In the genomic region with DNA sequence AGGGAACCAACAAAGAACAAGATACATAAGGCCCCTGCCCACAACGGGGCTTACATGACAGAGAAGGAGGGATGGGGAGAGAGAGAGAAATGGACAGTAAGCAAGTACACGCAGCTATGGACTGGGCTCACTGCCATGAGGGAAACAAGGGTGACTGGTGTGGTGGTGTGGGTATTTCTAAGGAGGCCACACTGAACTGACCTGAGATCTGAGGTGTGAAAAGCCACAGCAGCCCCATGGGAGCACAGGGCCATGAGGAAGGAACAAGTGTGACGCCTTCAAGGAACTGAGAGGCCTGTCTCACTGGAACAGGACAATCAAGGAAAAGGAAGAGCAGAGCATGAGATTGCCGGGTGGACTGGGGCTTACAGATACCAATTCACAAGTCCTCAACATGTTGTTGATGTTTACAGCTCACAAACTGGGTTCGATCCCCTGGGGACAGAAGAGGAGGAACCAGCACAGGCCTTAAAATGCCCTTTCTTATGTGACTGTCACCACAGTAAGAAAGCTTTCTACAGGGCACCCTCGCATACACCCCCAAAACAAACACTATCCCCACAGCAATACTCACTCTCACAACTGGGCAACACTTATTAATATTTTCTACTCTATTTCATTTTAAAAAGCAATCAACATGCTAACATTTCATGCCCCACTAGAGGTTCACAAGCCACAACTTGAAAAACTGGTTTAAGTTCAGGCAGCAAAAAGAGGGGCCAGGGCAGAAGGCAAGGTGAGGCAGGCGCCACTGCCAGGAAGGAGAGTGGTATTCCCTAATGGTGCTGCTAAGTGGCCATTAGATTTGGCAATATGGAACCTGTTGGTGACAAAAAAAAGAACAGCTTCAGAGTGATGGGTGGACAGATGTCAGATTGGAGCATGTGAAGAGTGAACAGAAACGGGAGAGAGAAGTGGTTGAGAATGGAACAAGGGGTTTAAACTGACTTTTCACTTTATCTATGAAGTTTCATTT, we compare ENCODE assay signal across 13 cellular contexts. TPM values are rescaled to one million over a fixed set of nuclear protein-coding genes. Genes with fewer than 3 reads are reported as not detected.
DNase-seq lines count a peak whose midpoint lies in the region; ATAC-seq and TF ChIP-seq lines count a peak whose summit lies in the region.
"Had no signal": no experiment of that assay in that cellular context is flagged by ENCODE, and none has a peak within 500 bp of the region (broad histone marks: within the 10 kb centered on the region; RNA-seq: fewer than 3 reads in every experiment).

No MANE protein-coding gene starts in this region.

- H3K9ac ChIP-seq in endodermal cell (ENCODE audit: extremely low read depth, low read length, poor library complexity, severe bottlenecking) = no peak overlapping the region

- TF ChIP-seq CTCF in endodermal cell (conservative IDR thresholded peaks at IDR 0.05) = no peak

- WGBS in endodermal cell (ENCODE audit: insufficient coverage in 1 of 2, insufficient read length in 1 of 2), 2 experiments = 95 to 100% methylated on average over 6 to 8 of the region's 8 CpGs

- H3K4me1 ChIP-seq in endodermal cell (ENCODE audit: control insufficient read depth, insufficient read depth, low read length) = no peaks in the 10 kb centered on the region

- H3K27ac ChIP-seq in endodermal cell (ENCODE audit: low read depth, low read length) = no peak overlapping the region
- H3K27ac ChIP-seq: pancreas had no signal

- H3K4me3 ChIP-seq in endodermal cell (ENCODE audit: low read length) = no peak overlapping the region
- H3K4me3 ChIP-seq: pancreas had no signal

- no peaks in the 10 kb centered on the region for H3K27me3 Mint-ChIP-seq in endodermal cell (ENCODE audit: insufficient read depth)
- H3K27me3 Mint-ChIP-seq in stimulated activated naive CD8-positive, alpha-beta T cell treated with anti-CD3 and anti-CD28 coated beads, Interleukin-15, amount 100 ng/mL, for 72 hours = no peaks in the 10 kb centered on the region
- H3K27me3 Mint-ChIP-seq: IgD-negative memory B cell had no signal

- H3K36me3 ChIP-seq in endodermal cell (ENCODE audit: control insufficient read depth, insufficient read depth, low read length) = peaks cover 49% of the 10 kb centered on the region

- H3K4me1 Mint-ChIP-seq in endodermal cell = peaks cover 2% of the 10 kb centered on the region
- no peaks in the 10 kb centered on the region for H3K4me1 Mint-ChIP-seq in stimulated activated naive CD8-positive, alpha-beta T cell treated with anti-CD3 and anti-CD28 coated beads, Interleukin-15, amount 100 ng/mL, for 72 hours

- H3K9me3 Mint-ChIP-seq in endodermal cell = no peaks in the 10 kb centered on the region
- no peaks in the 10 kb centered on the region for H3K9me3 Mint-ChIP-seq in stimulated activated naive CD8-positive, alpha-beta T cell treated with anti-CD3 and anti-CD28 coated beads, Interleukin-15, amount 100 ng/mL, for 72 hours
- H3K9me3 Mint-ChIP-seq: IgD-negative memory B cell had no signal

- no peaks in the 10 kb centered on the region for H3K9me3 ChIP-seq in endodermal cell (ENCODE audit: control insufficient read depth, low read length)
- H3K9me3 ChIP-seq: pancreas had no signal

- peaks cover 52% of the 10 kb centered on the region for H3K36me3 Mint-ChIP-seq in endodermal cell (ENCODE audit: low read depth)

- ATAC-seq in GM18907 (IDR thresholded peaks at IDR 0.05; ENCODE audit: unreplicated experiment) (peak; percentile 58), HG03175 (IDR thresholded peaks at IDR 0.05; ENCODE audit: unreplicated experiment) (peak; percentile 77), HG02981 (IDR thresholded peaks at IDR 0.05; ENCODE audit: unreplicated experiment) (no peak), HG02763 (IDR thresholded peaks at IDR 0.05; ENCODE audit: unreplicated experiment) (no peak)
- no peak for ATAC-seq in stimulated activated naive CD8-positive, alpha-beta T cell treated with anti-CD3 and anti-CD28 coated beads, Interleukin-15, amount 100 ng/mL, for 72 hours
- ATAC-seq: pancreas, PC-3 had no signal

- DNase-seq in endodermal cell = no peak
- DNase-seq in stimulated activated naive CD8-positive, alpha-beta T cell treated with anti-CD3 and anti-CD28 coated beads, Interleukin-15, amount 100 ng/mL, for 72 hours = no peak
- DNase-seq in HUDEP-2 (lab: John Stamatoyannopoulos, UW; ENCODE audit: unreplicated experiment in 76 of 76) = no peak
- DNase-seq: NCI-H187 treated with DMSO at 0.1 percent for 48 hours; pancreas; PC-3; stimulated activated naive CD4-positive, alpha-beta T cell treated with Interleukin-2 at 50 U/mL for 16 hours; T-helper 9 cell had no signal

- peak overlapping the region; percentile 36 for H3K27ac Mint-ChIP-seq in endodermal cell
- peak overlapping the region; percentile 15 to 73 for H3K27ac Mint-ChIP-seq in stimulated activated naive CD8-positive, alpha-beta T cell treated with anti-CD3 and anti-CD28 coated beads, Interleukin-15, amount 100 ng/mL, for 72 hours

- no peaks in the 10 kb centered on the region for H3K27me3 ChIP-seq in endodermal cell (ENCODE audit: control insufficient read depth, insufficient read depth, low read length, poor library complexity, severe bottlenecking)
- H3K27me3 ChIP-seq: pancreas had no signal

- no peak overlapping the region for H3K4me3 Mint-ChIP-seq in endodermal cell
- no peak overlapping the region for H3K4me3 Mint-ChIP-seq in stimulated activated naive CD8-positive, alpha-beta T cell treated with anti-CD3 and anti-CD28 coated beads, Interleukin-15, amount 100 ng/mL, for 72 hours

RNA-seq across cellular contexts. Expression of a gene that starts 39.1 kb away (rescaled TPM):
- 10 to 100 TPM; 61.6 to 70.4 TPM for total RNA-seq in endodermal cell
- 19.0 TPM for polyA plus RNA-seq in endodermal cell (2013, experiment 1 of 2)
- 18.5 TPM for polyA plus RNA-seq in endodermal cell (2013, experiment 2 of 2)

RNA-seq across cellular contexts. Expression of a gene that starts 43.3 kb away (rescaled TPM):
- 10 to 100 TPM; 56.1 to 75.9 TPM for total RNA-seq in endodermal cell
- polyA plus RNA-seq in endodermal cell (2013, experiment 1 of 2) = 34.8 TPM
- polyA plus RNA-seq in endodermal cell (2013, experiment 2 of 2) = 39.5 TPM

RNA-seq across cellular contexts. Expression of a gene that starts 47.4 kb away (rescaled TPM):
- total RNA-seq in endodermal cell = 100 to 1,000 TPM; 150 to 168 TPM
- 151 TPM for polyA plus RNA-seq in endodermal cell (2013, experiment 1 of 2)
- 145 TPM for polyA plus RNA-seq in endodermal cell (2013, experiment 2 of 2)

Comparison
In these comparisons a context has a peak if more than half of its experiments do, and no peak if none do; other contexts are left out.
1. ATAC-seq: peak in GM18907 (single experiment) and HG03175 (single experiment); none in stimulated activated naive CD8-positive, alpha-beta T cell treated with anti-CD3 and anti-CD28 coated beads, Interleukin-15, amount 100 ng/mL, for 72 hours (single experiment), HG02981 (single experiment) and HG02763 (single experiment).